In genomic region chr12:100404769-100405407, GRCh38 we compare ENCODE assay signal across 1 cellular context.
A peak's percentile ranks its signal among the peaks of the same experiment; 100 is the strongest.
TF ChIP-seq lines count a peak whose summit lies in the region.

No MANE protein-coding gene starts in this region.

TF ChIP-seq in K562, 482 proteins besides CTCF, POLR2A, EP300 and RAD21 (continued from another document):
- TF ChIP-seq CCNT2 (IDR thresholded peaks at IDR 0.05; ENCODE audit: borderline replicate concordance, extremely low read depth, insufficient read length, low read depth, low read length) = no peak
- peak; percentile 97 for TF ChIP-seq HMBOX1 (IDR thresholded peaks at IDR 0.05)
- TF ChIP-seq THRA (IDR thresholded peaks at IDR 0.05) = no peak
